In genomic region chr15:95512906-95513305, GRCh38 we compare ENCODE assay signal across 18 cellular contexts.
DNase-seq lines count a peak whose midpoint lies in the region; ATAC-seq, FAIRE-seq and TF ChIP-seq lines count a peak whose summit lies in the region.
"Had no signal": no experiment of that assay in that cellular context is flagged by ENCODE, and none has a peak within 500 bp of the region (broad histone marks: within the 10 kb centered on the region; RNA-seq: fewer than 3 reads in every experiment).

No MANE protein-coding gene starts in this region.

- no peak for ATAC-seq in WTC11
- ATAC-seq: GM23338, HCT116 had no signal

- no peaks in the 10 kb centered on the region for H3K4me1 Mint-ChIP-seq in WTC11
- H3K4me1 Mint-ChIP-seq: CD4-positive, alpha-beta memory T cell; GM23338; H9 had no signal

- H3K27me3 Mint-ChIP-seq in WTC11 (ENCODE audit: low read depth) = no peaks in the 10 kb centered on the region; the same call in 1 of the 2 replicates
- H3K27me3 Mint-ChIP-seq: CD4-positive, alpha-beta memory T cell had no signal

- CTCF ChIA-PET in WTC11 (lab: Charles Lee) = no interaction called here

- H3K27ac Mint-ChIP-seq in WTC11 = no peak overlapping the region
- H3K27ac Mint-ChIP-seq: CD4-positive, alpha-beta memory T cell; GM23338; H9 had no signal

- peak; percentile 87 for FAIRE-seq in A204.1 (lab: Jason Lieb, UNC)
- peak; percentile 52 for FAIRE-seq in RCC 7860 (lab: Jason Lieb, UNC)
- peak; percentile 72 for FAIRE-seq in frontal cortex (lab: Jason Lieb, UNC)
- FAIRE-seq: GM12892 had no signal

- H3K4me3 Mint-ChIP-seq in WTC11 = no peak overlapping the region
- H3K4me3 Mint-ChIP-seq: CD4-positive, alpha-beta memory T cell; GM23338; H9 had no signal

- POLR2A ChIA-PET in WTC11 (lab: Charles Lee) = no interaction called here

- H3K36me3 Mint-ChIP-seq in WTC11 = no peaks in the 10 kb centered on the region
- H3K36me3 Mint-ChIP-seq: CD4-positive, alpha-beta memory T cell had no signal

- H3K9me3 Mint-ChIP-seq in WTC11 = peaks cover 6% of the 10 kb centered on the region; the same call in 1 of the 2 replicates
- H3K9me3 Mint-ChIP-seq: GM23338, H9 had no signal

- TF ChIP-seq CTCF in WTC11 (IDR thresholded peaks at IDR 0.05) = no peak

- no peak for DNase-seq in RCC 7860 (ENCODE audit: low spot score)
- DNase-seq in WTC11 (ENCODE audit: low spot score) = no peak
- DNase-seq in frontal cortex (ENCODE audit: low spot score in 2 of 2) = no peak
- no peak for DNase-seq in islet precursor cell
- no peak for DNase-seq in cerebellar nuclear complex (lab: John Stamatoyannopoulos, UW)
- no peak for DNase-seq in retina
- no peak for DNase-seq in HUDEP-2 (lab: John Stamatoyannopoulos, UW; ENCODE audit: unreplicated experiment in 76 of 76)
- DNase-seq: C1 segment of cervical spinal cord; Calu3; CD4-positive, alpha-beta memory T cell; COR-L47; DMS53; DMS79 treated with DMSO at 0.1 percent for 48 hours; H9 had no signal

TF ChIP-seq in WTC11, 78 proteins besides CTCF, POLR2A, EP300 and RAD21:
- TF ChIP-seq HMGA2 (CRISPR knock-in tag; IDR thresholded peaks at IDR 0.05) = peak; percentile 93
- no peak for TF ChIP-seq ATF6 (CRISPR knock-in tag; IDR thresholded peaks at IDR 0.05)
TF ChIP-seq in WTC11: peak in this region for 1.
